1 cellular context compared by ENCODE assay signal in genomic region chr11:3109921-3110706, GRCh38.
TF ChIP-seq lines count a peak whose summit lies in the region.

No MANE protein-coding gene starts in this region.

TF ChIP-seq in Ishikawa, 13 proteins besides CTCF, POLR2A, EP300 and RAD21 (continued from another document):
- TF ChIP-seq, protein P1, sequence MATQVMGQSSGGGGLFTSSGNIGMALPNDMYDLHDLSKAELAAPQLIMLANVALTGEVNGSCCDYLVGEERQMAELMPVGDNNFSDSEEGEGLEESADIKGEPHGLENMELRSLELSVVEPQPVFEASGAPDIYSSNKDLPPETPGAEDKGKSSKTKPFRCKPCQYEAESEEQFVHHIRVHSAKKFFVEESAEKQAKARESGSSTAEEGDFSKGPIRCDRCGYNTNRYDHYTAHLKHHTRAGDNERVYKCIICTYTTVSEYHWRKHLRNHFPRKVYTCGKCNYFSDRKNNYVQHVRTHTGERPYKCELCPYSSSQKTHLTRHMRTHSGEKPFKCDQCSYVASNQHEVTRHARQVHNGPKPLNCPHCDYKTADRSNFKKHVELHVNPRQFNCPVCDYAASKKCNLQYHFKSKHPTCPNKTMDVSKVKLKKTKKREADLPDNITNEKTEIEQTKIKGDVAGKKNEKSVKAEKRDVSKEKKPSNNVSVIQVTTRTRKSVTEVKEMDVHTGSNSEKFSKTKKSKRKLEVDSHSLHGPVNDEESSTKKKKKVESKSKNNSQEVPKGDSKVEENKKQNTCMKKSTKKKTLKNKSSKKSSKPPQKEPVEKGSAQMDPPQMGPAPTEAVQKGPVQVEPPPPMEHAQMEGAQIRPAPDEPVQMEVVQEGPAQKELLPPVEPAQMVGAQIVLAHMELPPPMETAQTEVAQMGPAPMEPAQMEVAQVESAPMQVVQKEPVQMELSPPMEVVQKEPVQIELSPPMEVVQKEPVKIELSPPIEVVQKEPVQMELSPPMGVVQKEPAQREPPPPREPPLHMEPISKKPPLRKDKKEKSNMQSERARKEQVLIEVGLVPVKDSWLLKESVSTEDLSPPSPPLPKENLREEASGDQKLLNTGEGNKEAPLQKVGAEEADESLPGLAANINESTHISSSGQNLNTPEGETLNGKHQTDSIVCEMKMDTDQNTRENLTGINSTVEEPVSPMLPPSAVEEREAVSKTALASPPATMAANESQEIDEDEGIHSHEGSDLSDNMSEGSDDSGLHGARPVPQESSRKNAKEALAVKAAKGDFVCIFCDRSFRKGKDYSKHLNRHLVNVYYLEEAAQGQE (IDR thresholded peaks at IDR 0.05; ENCODE audit: low read depth), result no peak
- TF ChIP-seq, protein P2, sequence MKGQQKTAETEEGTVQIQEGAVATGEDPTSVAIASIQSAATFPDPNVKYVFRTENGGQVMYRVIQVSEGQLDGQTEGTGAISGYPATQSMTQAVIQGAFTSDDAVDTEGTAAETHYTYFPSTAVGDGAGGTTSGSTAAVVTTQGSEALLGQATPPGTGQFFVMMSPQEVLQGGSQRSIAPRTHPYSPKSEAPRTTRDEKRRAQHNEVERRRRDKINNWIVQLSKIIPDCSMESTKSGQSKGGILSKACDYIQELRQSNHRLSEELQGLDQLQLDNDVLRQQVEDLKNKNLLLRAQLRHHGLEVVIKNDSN (IDR thresholded peaks at IDR 0.05), result no peak
- TF ChIP-seq FOXM1 (IDR thresholded peaks at IDR 0.05; ENCODE audit: borderline replicate concordance, low read depth) (no peak), TEAD4 (IDR thresholded peaks at IDR 0.05) (no peak)
- TF ChIP-seq, protein P3, sequence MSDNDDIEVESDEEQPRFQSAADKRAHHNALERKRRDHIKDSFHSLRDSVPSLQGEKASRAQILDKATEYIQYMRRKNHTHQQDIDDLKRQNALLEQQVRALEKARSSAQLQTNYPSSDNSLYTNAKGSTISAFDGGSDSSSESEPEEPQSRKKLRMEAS (IDR thresholded peaks at IDR 0.05), result no peak
TF ChIP-seq in Ishikawa: peak in this region for 0.
